8 cellular contexts compared by ENCODE assay signal in genomic region chr1:153565529-153566374, GRCh38. TPM values are rescaled to one million over a fixed set of nuclear protein-coding genes. Genes with fewer than 3 reads are reported as not detected.
DNase-seq lines count a peak whose midpoint lies in the region; ATAC-seq, FAIRE-seq and TF ChIP-seq lines count a peak whose summit lies in the region.

Gene S100A2 (minus strand): TSS chr1:153565844. CDS start chr1:153563877, 1,967 bp downstream.

- dilution Hi-C loops in keratinocyte (cut with MboI; ENCODE audit: extremely low pct_ligation_motif_present, low sequenced_read_pairs): no loop called here

- peak; percentile 98 for DNase-seq in ELR (ENCODE audit: low read depth)
- DNase-seq in HL-60 (ENCODE audit: low read depth in 1 of 2, low spot score in 1 of 2): peak; percentile 55 to 70
- no peak for DNase-seq in SK-N-SH
- peak; percentile 95 for DNase-seq in astrocyte of the hippocampus (ENCODE audit: low read depth, low spot score)
- DNase-seq in keratinocyte (ENCODE audit: low read depth, low spot score): peak; percentile 99
- DNase-seq in stimulated activated CD4-positive, alpha-beta T cell treated with anti-CD3 and anti-CD28 coated beads, Interleukin-15, amount 100 ng/mL, for 24 hours: peak; percentile 76

- peak within 1 kb of the TSS; percentile 70 for H3K4me2 ChIP-seq in SK-N-SH
- peak within 1 kb of the TSS; percentile 97 for H3K4me2 ChIP-seq in keratinocyte (ENCODE audit: control insufficient read depth, extremely low read depth, insufficient read depth, low read depth, low read length)

- H2AFZ ChIP-seq in SK-N-SH (ENCODE audit: low read depth): peak within 1 kb of the TSS; percentile 64; the same call in 1 of the 2 replicates
- H2AFZ ChIP-seq in keratinocyte (ENCODE audit: control insufficient read depth, low read length): no peak within 1 kb of the TSS

- peak; percentile 90 for FAIRE-seq in keratinocyte (lab: Jason Lieb, UNC)

- no peaks in the 10 kb centered on the region for H4K20me1 ChIP-seq in SK-N-SH (ENCODE audit: insufficient read depth)
- peaks cover 21% of the 10 kb centered on the region for H4K20me1 ChIP-seq in keratinocyte (ENCODE audit: control insufficient read depth, extremely low read depth, insufficient read depth, low read length)

- H3K9ac ChIP-seq in SK-N-SH: peak within 1 kb of the TSS; percentile 82
- H3K9ac ChIP-seq in keratinocyte (ENCODE audit: control insufficient read depth, extremely low read depth, insufficient read depth, low read length): peak within 1 kb of the TSS; percentile 99

- H3K27ac ChIP-seq in HL-60 (replicated peaks) (peak within 1 kb of the TSS; percentile 79), SK-N-SH (ENCODE audit: low read depth in 2 of 2, low read length in 1 of 2) (peak within 1 kb of the TSS; percentile 95 to 99), keratinocyte (ENCODE audit: control insufficient read depth, insufficient read depth, low read length) (peak within 1 kb of the TSS; percentile 100)

- no peaks in the 10 kb centered on the region for H3K9me1 ChIP-seq in keratinocyte (ENCODE audit: control insufficient read depth, extremely low read depth, insufficient read depth, low read length)

- CTCF ChIA-PET in SK-N-SH (lab: Yijun Ruan, JAX): interaction anchor here (1.0 to 7.2 kb wide), 5 partner anchors 33 to 213 kb away, joined by 4 to 81 read pairs (median 6); no protein-coding TSS in a partner anchor

- H3K4me3 ChIP-seq in HL-60 (replicated peaks; ENCODE audit: insufficient read depth, low read length) (no peak within 1 kb of the TSS), SK-N-SH (ENCODE audit: low read depth in 2 of 2, low read length in 1 of 2) (no peak within 1 kb of the TSS), keratinocyte (ENCODE audit: control insufficient read depth in 2 of 3, extremely low read depth in 1 of 3, insufficient read depth in 2 of 3, low read depth in 1 of 3, low read length in 3 of 3) (peak within 1 kb of the TSS; percentile 61 to 99 (median 86))

- WGBS in SK-N-SH (ENCODE audit: low lambda C conversion rate): 15% methylated on average over 6 of the region's 8 CpGs

- peaks cover 5% of the 10 kb centered on the region for H3F3A ChIP-seq in SK-N-SH (replicated peaks; ENCODE audit: insufficient read depth)

- no peaks in the 10 kb centered on the region for H3K9me2 ChIP-seq in SK-N-SH

- no peak for TF ChIP-seq RAD21 in SK-N-SH (IDR thresholded peaks at IDR 0.05; ENCODE audit: low read length)

- POLR2A ChIA-PET in SK-N-SH (lab: Yijun Ruan, JAX): no interaction called here

- H3K36me3 ChIP-seq in SK-N-SH (replicated peaks in 1 of 2; ENCODE audit: control insufficient read depth in 1 of 2, insufficient read depth in 2 of 2, low read length in 1 of 2): no peaks in the 10 kb centered on the region
- H3K36me3 ChIP-seq in keratinocyte (ENCODE audit: control insufficient read depth in 2 of 2, extremely low read depth in 1 of 2, insufficient read depth in 2 of 2, low read length in 2 of 2): peaks cover 14 to 29% of the 10 kb centered on the region in 2 experiments

- peaks cover 35 to 43% of the 10 kb centered on the region in 2 experiments for H3K4me1 ChIP-seq in SK-N-SH (ENCODE audit: control insufficient read depth in 1 of 2, insufficient read depth in 2 of 2, low read depth in 1 of 2, low read length in 1 of 2)
- H3K4me1 ChIP-seq in keratinocyte (ENCODE audit: control insufficient read depth, extremely low read depth, insufficient read depth, low read length): peaks cover 29% of the 10 kb centered on the region

- ATAC-seq in HG02571 (IDR thresholded peaks at IDR 0.05; ENCODE audit: unreplicated experiment): no peak
- ATAC-seq in GM19023 (IDR thresholded peaks at IDR 0.05; ENCODE audit: unreplicated experiment): no peak

- TF ChIP-seq CTCF in HL-60 (IDR thresholded peaks at IDR 0.05; ENCODE audit: insufficient read depth, low read length) (no peak), SK-N-SH (IDR thresholded peaks at IDR 0.05) (no peak), keratinocyte (optimal IDR thresholded peaks at IDR 0.05 in 1 of 3, IDR thresholded peaks at IDR 0.05 in 1 of 3, conservative IDR thresholded peaks at IDR 0.05 in 1 of 3; ENCODE audit: extremely low read depth in 1 of 3, insufficient read depth in 2 of 3, low read length in 3 of 3) (no peak)

- H3K9me3 ChIP-seq in SK-N-SH (no peaks in the 10 kb centered on the region), keratinocyte (ENCODE audit: control insufficient read depth, low read depth, low read length) (no peaks in the 10 kb centered on the region)

- peaks cover 26% of the 10 kb centered on the region for H3K79me2 ChIP-seq in SK-N-SH (ENCODE audit: insufficient read depth)
- H3K79me2 ChIP-seq in keratinocyte (ENCODE audit: control insufficient read depth, insufficient read depth, low read length): peaks cover 21% of the 10 kb centered on the region

- H3K27me3 ChIP-seq in HL-60 (ENCODE audit: insufficient read depth, poor library complexity, severe bottlenecking) (no peaks in the 10 kb centered on the region), SK-N-SH (ENCODE audit: insufficient read depth) (no peaks in the 10 kb centered on the region), keratinocyte (ENCODE audit: control insufficient read depth, extremely low read depth, insufficient read depth, low read length) (no peaks in the 10 kb centered on the region)

- peak in 1 of 2 experiments; percentile 61; a peak in 1 of 4 replicates for TF ChIP-seq EP300 in SK-N-SH (IDR thresholded peaks at IDR 0.05; ENCODE audit: borderline replicate concordance in 1 of 2, low read depth in 1 of 2, low read length in 1 of 2)

TF ChIP-seq in SK-N-SH, 30 proteins besides CTCF, POLR2A, EP300 and RAD21 (continues in another document):
- TF ChIP-seq FOXJ3 (CRISPR knock-in tag; IDR thresholded peaks at IDR 0.05): no peak
- TF ChIP-seq RXRA (IDR thresholded peaks at IDR 0.05; ENCODE audit: borderline replicate concordance, low read depth): peak; percentile 56; the same call in 1 of the 2 replicates
- TF ChIP-seq GABPA (IDR thresholded peaks at IDR 0.05; ENCODE audit: low read depth): no peak
- TF ChIP-seq FOXM1 (IDR thresholded peaks at IDR 0.05; ENCODE audit: low read depth): no peak; the same call in 1 of the 2 replicates
- TF ChIP-seq TCF12 (IDR thresholded peaks at IDR 0.05): peak; percentile 81
- TF ChIP-seq, protein P1, sequence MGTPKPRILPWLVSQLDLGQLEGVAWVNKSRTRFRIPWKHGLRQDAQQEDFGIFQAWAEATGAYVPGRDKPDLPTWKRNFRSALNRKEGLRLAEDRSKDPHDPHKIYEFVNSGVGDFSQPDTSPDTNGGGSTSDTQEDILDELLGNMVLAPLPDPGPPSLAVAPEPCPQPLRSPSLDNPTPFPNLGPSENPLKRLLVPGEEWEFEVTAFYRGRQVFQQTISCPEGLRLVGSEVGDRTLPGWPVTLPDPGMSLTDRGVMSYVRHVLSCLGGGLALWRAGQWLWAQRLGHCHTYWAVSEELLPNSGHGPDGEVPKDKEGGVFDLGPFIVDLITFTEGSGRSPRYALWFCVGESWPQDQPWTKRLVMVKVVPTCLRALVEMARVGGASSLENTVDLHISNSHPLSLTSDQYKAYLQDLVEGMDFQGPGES (IDR thresholded peaks at IDR 0.05; ENCODE audit: low read depth, low read length): no peak
- TF ChIP-seq, protein P2, sequence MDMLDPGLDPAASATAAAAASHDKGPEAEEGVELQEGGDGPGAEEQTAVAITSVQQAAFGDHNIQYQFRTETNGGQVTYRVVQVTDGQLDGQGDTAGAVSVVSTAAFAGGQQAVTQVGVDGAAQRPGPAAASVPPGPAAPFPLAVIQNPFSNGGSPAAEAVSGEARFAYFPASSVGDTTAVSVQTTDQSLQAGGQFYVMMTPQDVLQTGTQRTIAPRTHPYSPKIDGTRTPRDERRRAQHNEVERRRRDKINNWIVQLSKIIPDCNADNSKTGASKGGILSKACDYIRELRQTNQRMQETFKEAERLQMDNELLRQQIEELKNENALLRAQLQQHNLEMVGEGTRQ (IDR thresholded peaks at IDR 0.05; ENCODE audit: borderline replicate concordance, low read depth, low read length): no peak
- peak; percentile 90 for TF ChIP-seq FOSL2 (IDR thresholded peaks at IDR 0.05; ENCODE audit: borderline replicate concordance, low read depth)
- TF ChIP-seq MXI1 (IDR thresholded peaks at IDR 0.05; ENCODE audit: low read depth, low read length): no peak
- TF ChIP-seq GATA2 (CRISPR knock-in tag; IDR thresholded peaks at IDR 0.05): no peak
- 0 out of 2 replicates have a peak, but pooled peaks have one; percentile 27 for TF ChIP-seq TEAD4 (IDR thresholded peaks at IDR 0.05; ENCODE audit: borderline replicate concordance, insufficient read depth)
- no peak for TF ChIP-seq SIN3A (IDR thresholded peaks at IDR 0.05; ENCODE audit: borderline replicate concordance, low read depth, low read length)
- TF ChIP-seq POLR2AphosphoS5 (IDR thresholded peaks at IDR 0.05; ENCODE audit: low read depth, low read length): no peak
- TF ChIP-seq, protein P3, sequence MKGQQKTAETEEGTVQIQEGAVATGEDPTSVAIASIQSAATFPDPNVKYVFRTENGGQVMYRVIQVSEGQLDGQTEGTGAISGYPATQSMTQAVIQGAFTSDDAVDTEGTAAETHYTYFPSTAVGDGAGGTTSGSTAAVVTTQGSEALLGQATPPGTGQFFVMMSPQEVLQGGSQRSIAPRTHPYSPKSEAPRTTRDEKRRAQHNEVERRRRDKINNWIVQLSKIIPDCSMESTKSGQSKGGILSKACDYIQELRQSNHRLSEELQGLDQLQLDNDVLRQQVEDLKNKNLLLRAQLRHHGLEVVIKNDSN (IDR thresholded peaks at IDR 0.05; ENCODE audit: borderline replicate concordance, low read depth): no peak
- no peak for TF ChIP-seq RFX5 (IDR thresholded peaks at IDR 0.05; ENCODE audit: low read length)

RNA-seq across cellular contexts. Expression of gene S100A2, which starts in this region (rescaled TPM):
- 27.3 and 31.4 TPM in 2 replicates for polyA plus RNA-seq in SK-N-SH (2012; rRNA removed)
- polyA plus RNA-seq in SK-N-SH (2012; cell fraction: cytosol; rRNA removed): 27.2 and 29.0 TPM in 2 replicates
- 13.3 and 23.8 TPM in 2 replicates for polyA plus RNA-seq in SK-N-SH (2012; cell fraction: nucleus; rRNA removed)
- 10,013 to 12,757 TPM (median 12,412 TPM) in 3 replicates for polyA plus RNA-seq in keratinocyte
- 458 TPM for polyA plus RNA-seq in keratinocyte (2011; ENCODE audit: low read depth)
- polyA plus RNA-seq in keratinocyte (2011; cell fraction: cytosol; rRNA removed): 13,371 and 15,299 TPM in 2 replicates
- polyA plus RNA-seq in keratinocyte (2011; cell fraction: nucleus; rRNA removed): 5,726 and 5,807 TPM in 2 replicates
- 4,632 and 22,100 TPM in 2 replicates for polyA plus RNA-seq in keratinocyte (2012; ENCODE audit: low replicate concordance)
- polyA minus RNA-seq in keratinocyte: 1,263 to 3,266 TPM (median 2,756 TPM) in 3 replicates
- 8,282 TPM for polyA minus RNA-seq in keratinocyte (2011; cell fraction: cytosol; rRNA and poly(A)+ RNA removed)
- polyA minus RNA-seq in keratinocyte (2011; cell fraction: nucleus; rRNA and poly(A)+ RNA removed): 436 and 624 TPM in 2 replicates

Comparison
In these comparisons a context has a peak if more than half of its experiments do, and no peak if none do; other contexts are left out.
1. RNA of gene S100A2 (polyA plus RNA-seq): 458 to 22,100 TPM in keratinocyte; 13.3 to 31.4 TPM in SK-N-SH; every median in the first group is over 10 times any median in the second.
2. H3K4me3 ChIP-seq: peak in keratinocyte (3 of 3); none in HL-60 (single experiment) and SK-N-SH (0 of 2).
3. Peak in every context shown above with its lines, with median percentiles within 50 percentile points of each other: H3K27ac ChIP-seq.